8 cellular contexts compared by ENCODE assay signal in genomic region chr2:105114551-105114950, GRCh38.
DNase-seq lines count a peak whose midpoint lies in the region; ATAC-seq and TF ChIP-seq lines count a peak whose summit lies in the region.

No MANE protein-coding gene starts in this region.

- TF ChIP-seq CTCF in AG09319 (IDR thresholded peaks at IDR 0.05; ENCODE audit: low read depth, low read length), result peak; percentile 66
- peak; percentile 59 for TF ChIP-seq CTCF in NB4 (IDR thresholded peaks at IDR 0.05; ENCODE audit: low read depth, low read length)
- peak; percentile 73 for TF ChIP-seq CTCF in fibroblast of the aortic adventitia (IDR thresholded peaks at IDR 0.05; ENCODE audit: insufficient read depth, low read length)

- H3K4me3 ChIP-seq in NB4 (ENCODE audit: low read depth, low read length) (no peak overlapping the region), fibroblast of the aortic adventitia (ENCODE audit: low read depth, low read length) (no peak overlapping the region)

- TF ChIP-seq POLR2A in NB4 (IDR thresholded peaks at IDR 0.05; ENCODE audit: extremely low read depth, insufficient read length), result no peak

- ATAC-seq in GM18867 (IDR thresholded peaks at IDR 0.05; ENCODE audit: unreplicated experiment), result peak; percentile 64
- ATAC-seq in HG02981 (IDR thresholded peaks at IDR 0.05; ENCODE audit: unreplicated experiment), result no peak

- DNase-seq in AG09319 (ENCODE audit: extremely low read depth, low read depth) (peak; percentile 48), NB4 (ENCODE audit: low read depth) (peak; percentile 63), SKM-1 (lab: John Stamatoyannopoulos, UW; ENCODE audit: unreplicated experiment) (peak; percentile 66), fibroblast of the aortic adventitia (ENCODE audit: low read depth) (peak; percentile 79), pons (ENCODE audit: low spot score) (peak; percentile 83)
- DNase-seq in activated naive CD4-positive, alpha-beta T cell treated with Interleukin-2 at 50 U/mL for 16 hours, result no peak
